In genomic region chr16:17078950-17079631, GRCh38 we compare ENCODE assay signal across 17 cellular contexts.
DNase-seq lines count a peak whose midpoint lies in the region; ATAC-seq and TF ChIP-seq lines count a peak whose summit lies in the region.
"Had no signal": no experiment of that assay in that cellular context is flagged by ENCODE, and none has a peak within 500 bp of the region (broad histone marks: within the 10 kb centered on the region; RNA-seq: fewer than 3 reads in every experiment).

No MANE protein-coding gene starts in this region.

- DNase-seq in AG10803 (ENCODE audit: low read depth) (no peak), NCI-H2227 treated with DMSO at 0.1 percent for 48 hours (lab: John Stamatoyannopoulos, UW) (peak; percentile 26), H4 (ENCODE audit: low spot score) (no peak), NCI-H226 (no peak)
- no peak for DNase-seq in stimulated activated CD4-positive, alpha-beta T cell treated with anti-CD3 and anti-CD28 coated beads, Interleukin-1b, Interleukin-23, amount 100 ng/mL, for 48 hours
- DNase-seq: DMS153, KG1, NCI-H526 treated with DMSO at 0.1 percent for 48 hours, T-helper 2 cell had no signal

- H3K27ac ChIP-seq in HUES48 (ENCODE audit: low read depth, low read length) = peak overlapping the region; percentile 48
- H3K27ac ChIP-seq: A549, RWPE1 had no signal

- ATAC-seq in esophagus mucosa = no peak
- ATAC-seq: A549, HepG2 had no signal

- peak overlapping the region in 4 of 5 experiments; percentile 5 to 76 (median 44) for H3K27ac Mint-ChIP-seq in brain
- H3K27ac Mint-ChIP-seq: CD14-positive monocyte had no signal

- no peaks in the 10 kb centered on the region for H3K27me3 ChIP-seq in HUES48 (ENCODE audit: control insufficient read depth, insufficient read depth, low read length)

- H3K27me3 Mint-ChIP-seq in brain = peaks cover 4% of the 10 kb centered on the region

- H3K4me3 ChIP-seq in AG10803 (ENCODE audit: low read length) = no peak overlapping the region
- no peak overlapping the region for H3K4me3 ChIP-seq in HUES48 (ENCODE audit: low read depth, low read length)
- H3K4me3 ChIP-seq: A549, HAP-1 had no signal

- H3K9ac ChIP-seq in HUES48 (ENCODE audit: low read depth, low read length) = no peak overlapping the region

- H3K9me3 Mint-ChIP-seq in brain = peaks cover 0 to 3% (median 0%) of the 10 kb centered on the region in 5 experiments

- H3K4me1 Mint-ChIP-seq in brain = peaks cover 49% of the 10 kb centered on the region
- H3K4me1 Mint-ChIP-seq: CD14-positive monocyte had no signal

- peaks cover 4% of the 10 kb centered on the region; the same call in 1 of the 2 replicates for H3K9me3 ChIP-seq in HUES48 (ENCODE audit: control insufficient read depth, insufficient read depth, low read length)
- H3K9me3 ChIP-seq: A549, HAP-1 had no signal

- peaks cover 35% of the 10 kb centered on the region for H3K4me1 ChIP-seq in HUES48 (ENCODE audit: control insufficient read depth, insufficient read depth, low read length)
- H3K4me1 ChIP-seq: A549, HAP-1 had no signal

- H3K4me3 Mint-ChIP-seq in brain = peak overlapping the region in 2 of 5 experiments; percentile 27 to 36
- H3K4me3 Mint-ChIP-seq: CD14-positive monocyte had no signal

- peak; percentile 11; the same call in 1 of the 2 replicates for TF ChIP-seq CTCF in AG10803 (conservative IDR thresholded peaks at IDR 0.05; ENCODE audit: low read length)
- no peak for TF ChIP-seq CTCF in brain (conservative IDR thresholded peaks at IDR 0.05)

- no peaks in the 10 kb centered on the region for H3K36me3 ChIP-seq in HUES48 (ENCODE audit: control insufficient read depth, insufficient read depth, low read length)
- H3K36me3 ChIP-seq: HAP-1 had no signal

- no peaks in the 10 kb centered on the region for H3K36me3 Mint-ChIP-seq in brain
- H3K36me3 Mint-ChIP-seq: CD14-positive monocyte had no signal
